13 cellular contexts compared by ENCODE assay signal in the genomic region with DNA sequence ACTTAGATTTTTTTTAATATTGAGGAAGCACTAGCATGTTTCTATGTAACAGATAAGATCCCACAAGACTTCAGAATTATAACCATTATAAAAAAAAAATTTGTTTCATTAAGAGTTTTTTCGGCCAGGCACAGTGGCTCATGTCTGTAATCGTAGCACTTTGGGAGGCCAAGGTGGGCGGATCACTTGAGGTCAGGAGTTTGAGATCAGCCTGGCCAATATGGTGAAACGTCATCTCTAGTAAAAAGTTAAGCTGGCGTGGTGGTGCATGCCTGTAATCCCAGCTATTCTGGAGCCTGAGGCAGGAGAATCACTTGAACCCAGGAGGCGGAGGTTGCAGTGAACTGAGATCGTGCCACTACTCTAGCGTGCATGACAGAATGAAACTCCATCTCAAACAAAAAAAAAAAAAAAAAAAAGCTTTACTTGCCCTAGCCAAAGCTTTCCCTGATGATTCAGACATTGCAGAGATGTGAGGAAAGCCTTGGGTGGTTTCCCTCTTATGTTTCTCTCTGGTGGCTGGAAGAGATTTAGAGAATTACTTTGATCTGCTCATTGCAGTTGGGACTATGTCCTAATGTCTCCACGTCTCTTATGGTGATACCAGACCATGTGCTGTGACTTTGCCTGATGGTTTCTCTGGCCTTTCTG.
DNase-seq lines count a peak whose midpoint lies in the region; ATAC-seq, FAIRE-seq and TF ChIP-seq lines count a peak whose summit lies in the region.
"Had no signal": no experiment of that assay in that cellular context is flagged by ENCODE, and none has a peak within 500 bp of the region (broad histone marks: within the 10 kb centered on the region; RNA-seq: fewer than 3 reads in every experiment).

No MANE protein-coding gene starts in this region.

- H3K27me3 Mint-ChIP-seq in astrocyte (ENCODE audit: low read depth, unreplicated experiment) = peaks cover 5% of the 10 kb centered on the region

- H3K4me1 Mint-ChIP-seq in astrocyte (ENCODE audit: low read depth, unreplicated experiment) = peaks cover 12% of the 10 kb centered on the region
- H3K4me1 Mint-ChIP-seq: activated CD4-positive, alpha-beta T cell treated with anti-CD3 and anti-CD28 coated beads for 36 hours; central memory CD8-positive, alpha-beta T cell had no signal

- peaks cover 3% of the 10 kb centered on the region for H3K36me3 Mint-ChIP-seq in astrocyte (ENCODE audit: low read depth, unreplicated experiment)

- H2AFZ ChIP-seq in astrocyte (ENCODE audit: low read depth, low read length) = no peak overlapping the region

- TF ChIP-seq CTCF in astrocyte (IDR thresholded peaks at IDR 0.05; ENCODE audit: insufficient read depth, low read depth, low read length) = no peak

- DNase-seq in HCEC 1CT (peak; percentile 49), astrocyte (ENCODE audit: low read depth) (peak; percentile 61), glomerular visceral epithelial cell (ENCODE audit: extremely low spot score) (peak; percentile 64), NCI-H2081 treated with DMSO at 0.1 percent for 48 hours (lab: John Stamatoyannopoulos, UW) (no peak), pons (ENCODE audit: low spot score) (no peak)
- DNase-seq in stimulated activated CD4-positive, alpha-beta T cell treated with anti-CD3 and anti-CD28 coated beads, Interleukin-2, amount 100 ng/mL, for 24 hours = no peak
- DNase-seq: activated CD4-positive, alpha-beta T cell treated with anti-CD3 and anti-CD28 coated beads for 36 hours; NCI-H1694 treated with DMSO at 0.1 percent for 48 hours; NK-92 treated with Interleukin-12 subunit alpha and Interleukin-12 subunit beta, amount 100 ng/mL, for 24 hours; SW 1271 had no signal

- no peaks in the 10 kb centered on the region for H4K20me1 ChIP-seq in astrocyte (ENCODE audit: insufficient read depth, low read length)

- no peaks in the 10 kb centered on the region for H3K79me2 ChIP-seq in astrocyte (ENCODE audit: insufficient read depth, low read length)

- peaks cover 5% of the 10 kb centered on the region for H3K9me3 Mint-ChIP-seq in astrocyte (ENCODE audit: unreplicated experiment)
- H3K9me3 Mint-ChIP-seq: central memory CD8-positive, alpha-beta T cell had no signal

- peaks cover 4% of the 10 kb centered on the region for H3K4me1 ChIP-seq in astrocyte (ENCODE audit: insufficient read depth, low read length)
- peaks cover 4% of the 10 kb centered on the region for H3K4me1 ChIP-seq in skeletal muscle satellite cell (ENCODE audit: control insufficient read depth, insufficient read depth, low read length)

- H3K36me3 ChIP-seq in astrocyte (ENCODE audit: insufficient read depth, low read length) = no peaks in the 10 kb centered on the region
- H3K36me3 ChIP-seq in skeletal muscle satellite cell (ENCODE audit: insufficient read depth, low read length) = no peaks in the 10 kb centered on the region

- peak overlapping the region; percentile 3 for H3K4me3 Mint-ChIP-seq in astrocyte (ENCODE audit: unreplicated experiment)
- H3K4me3 Mint-ChIP-seq: activated CD4-positive, alpha-beta T cell treated with anti-CD3 and anti-CD28 coated beads for 36 hours; central memory CD8-positive, alpha-beta T cell had no signal

- H3K27me3 ChIP-seq in astrocyte (ENCODE audit: insufficient read depth, low read length) (no peaks in the 10 kb centered on the region), skeletal muscle satellite cell (ENCODE audit: control insufficient read depth, insufficient read depth, low read length) (peaks cover 12% of the 10 kb centered on the region)

- H3K4me2 ChIP-seq in astrocyte (ENCODE audit: low read length) = no peak overlapping the region
- H3K4me2 ChIP-seq in skeletal muscle satellite cell (ENCODE audit: low read length) = peak overlapping the region; percentile 40

- no peak overlapping the region for H3K27ac ChIP-seq in astrocyte (ENCODE audit: low read depth, low read length)

- FAIRE-seq in astrocyte (lab: Jason Lieb, UNC) = no peak

- H3K4me3 ChIP-seq in astrocyte (ENCODE audit: insufficient read depth, low read depth, low read length) (no peak overlapping the region), skeletal muscle satellite cell (ENCODE audit: low read length) (no peak overlapping the region)

- H3K9me3 ChIP-seq in astrocyte (ENCODE audit: insufficient read depth, low read depth, low read length) = no peaks in the 10 kb centered on the region
- H3K9me3 ChIP-seq in skeletal muscle satellite cell (replicated peaks; ENCODE audit: low read length) = no peaks in the 10 kb centered on the region

- no peak for ATAC-seq in GM21528 (IDR thresholded peaks at IDR 0.05; ENCODE audit: low FRiP score, unreplicated experiment)
- ATAC-seq: activated CD4-positive, alpha-beta T cell treated with anti-CD3 and anti-CD28 coated beads for 36 hours had no signal

- peak overlapping the region; percentile 48 for H3K27ac Mint-ChIP-seq in astrocyte (ENCODE audit: unreplicated experiment)
- H3K27ac Mint-ChIP-seq: activated CD4-positive, alpha-beta T cell treated with anti-CD3 and anti-CD28 coated beads for 36 hours had no signal

- H3K9ac ChIP-seq in astrocyte (ENCODE audit: low read length) = no peak overlapping the region
- no peak overlapping the region for H3K9ac ChIP-seq in skeletal muscle satellite cell (ENCODE audit: low read depth, low read length)

Comparison
In these comparisons a context has a peak if more than half of its experiments do, and no peak if none do; other contexts are left out.
1. DNase-seq: peak in HCEC 1CT (single experiment), astrocyte (single experiment) and glomerular visceral epithelial cell (single experiment); none in NCI-H2081 treated with DMSO at 0.1 percent for 48 hours (single experiment), pons (single experiment) and stimulated activated CD4-positive, alpha-beta T cell treated with anti-CD3 and anti-CD28 coated beads, Interleukin-2, amount 100 ng/mL, for 24 hours (0 of 2).